In the genomic region with DNA sequence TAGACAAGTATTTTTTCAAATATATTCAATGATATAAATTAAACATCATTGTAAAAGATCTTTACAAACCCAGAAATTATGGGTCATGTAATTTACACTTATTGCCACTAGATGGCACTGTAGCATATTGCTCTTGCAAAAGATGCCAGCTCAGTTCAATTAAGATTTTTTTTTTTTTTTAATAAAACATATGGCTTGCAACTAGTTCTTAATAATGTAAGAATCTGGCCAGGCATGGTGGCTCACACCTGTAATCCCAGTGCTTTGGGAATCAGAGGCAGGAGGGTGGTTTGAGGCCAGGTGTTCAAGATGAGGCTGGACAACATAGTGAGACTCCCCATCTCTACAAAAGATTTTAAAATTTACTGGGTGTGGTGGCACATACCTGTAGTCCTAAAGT, we compare ENCODE assay signal across 8 cellular contexts. TPM values are rescaled to one million over a fixed set of nuclear protein-coding genes. Genes with fewer than 3 reads are reported as not detected.
DNase-seq lines count a peak whose midpoint lies in the region; ATAC-seq, FAIRE-seq and TF ChIP-seq lines count a peak whose summit lies in the region.

No MANE protein-coding gene starts in this region.

- ATAC-seq in HG03196 (IDR thresholded peaks at IDR 0.05; ENCODE audit: unreplicated experiment), result no peak
- no peak for ATAC-seq in GM18909 (IDR thresholded peaks at IDR 0.05; ENCODE audit: poor library complexity, unreplicated experiment)

- no peaks in the 10 kb centered on the region for H3K36me3 ChIP-seq in small intestine (ENCODE audit: control insufficient read depth in 2 of 2, insufficient read depth in 2 of 2, low read length in 2 of 2)

- no peak overlapping the region for H3K4me3 ChIP-seq in fibroblast of pulmonary artery (replicated peaks; ENCODE audit: low read depth, low read length)
- H3K4me3 ChIP-seq in small intestine (ENCODE audit: low read depth in 1 of 2, low read length in 2 of 2), result no peak overlapping the region

- DNase-seq in COR-L47 (lab: John Stamatoyannopoulos, UW) (peak; percentile 11), HT1080 (ENCODE audit: low read depth) (peak; percentile 10), SK-N-DZ (ENCODE audit: low spot score) (peak; percentile 17), fibroblast of pulmonary artery (ENCODE audit: low read depth) (peak; percentile 60), small intestine (peak; percentile 39)
- DNase-seq in activated naive CD4-positive, alpha-beta T cell treated with anti-CD3 and anti-CD28 coated beads, Interleukin-2, amount 50 U/mL, for 16 hours, result no peak

- H3K27ac ChIP-seq in small intestine (ENCODE audit: low read depth in 1 of 2, low read length in 1 of 2), result no peak overlapping the region

- peaks cover 0 to 2% of the 10 kb centered on the region in 2 donors for H3K4me1 ChIP-seq in small intestine (ENCODE audit: control insufficient read depth in 2 of 2, insufficient read depth in 1 of 2, low read depth in 1 of 2, low read length in 1 of 2)

- no peaks in the 10 kb centered on the region for H3K9me3 ChIP-seq in small intestine (ENCODE audit: control insufficient read depth, low read depth)

- TF ChIP-seq CTCF in fibroblast of pulmonary artery (IDR thresholded peaks at IDR 0.05; ENCODE audit: low read length, missing control alignments), result peak; percentile 67

- no peak for FAIRE-seq in small intestine (lab: Jason Lieb, UNC)

- H3K27me3 ChIP-seq in small intestine (ENCODE audit: control insufficient read depth in 2 of 2, insufficient read depth in 2 of 2, low read length in 2 of 2), result no peaks in the 10 kb centered on the region

RNA-seq across cellular contexts. Expression of a gene that starts 49.4 kb away (rescaled TPM):
- total RNA-seq in HT1080 (2014; rRNA removed; shearing (Covaris generic)), result 47.2 and 66.7 TPM in 2 replicates
- polyA plus RNA-seq in HT1080 (2015; cell fraction: cytosol; rRNA removed), result 57.5 and 67.2 TPM in 2 replicates
- 30.9 and 31.2 TPM in 2 replicates for polyA plus RNA-seq in HT1080 (2015; cell fraction: nucleus; rRNA removed)
- polyA plus RNA-seq in SK-N-DZ (2014; cell fraction: cytosol; rRNA removed), result 31.7 and 32.7 TPM in 2 replicates
- 22.8 and 24.7 TPM in 2 replicates for polyA plus RNA-seq in SK-N-DZ (2014; cell fraction: nucleus; rRNA removed)
- polyA plus RNA-seq in small intestine, result 10 to 100 TPM; 14.1 to 17.8 (median 17.7) TPM
